In the genomic region with DNA sequence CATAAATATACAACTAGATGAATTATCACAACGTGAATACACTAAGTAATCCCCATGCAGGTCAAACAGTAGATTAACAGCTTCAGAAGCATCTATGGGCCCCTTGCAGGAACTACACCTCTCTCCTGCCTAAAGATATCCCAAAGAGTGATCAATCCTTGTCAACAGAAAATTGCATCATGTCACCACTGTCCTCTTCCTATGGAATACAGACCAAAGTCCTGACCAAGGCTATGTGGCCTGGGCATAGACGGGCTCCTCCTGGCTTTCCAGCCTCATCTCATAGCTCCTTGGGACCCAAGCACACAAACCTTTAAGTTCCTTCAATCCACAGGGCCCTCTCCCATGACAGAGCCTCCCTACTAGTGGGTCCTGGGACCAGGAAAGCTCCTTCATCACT, we compare ENCODE assay signal across 16 cellular contexts. TPM values are rescaled to one million over a fixed set of nuclear protein-coding genes. Genes with fewer than 3 reads are reported as not detected.
DNase-seq lines count a peak whose midpoint lies in the region; ATAC-seq and TF ChIP-seq lines count a peak whose summit lies in the region.
"Had no signal": no experiment of that assay in that cellular context is flagged by ENCODE, and none has a peak within 500 bp of the region (broad histone marks: within the 10 kb centered on the region; RNA-seq: fewer than 3 reads in every experiment).

No MANE protein-coding gene starts in this region.

- peaks cover 7% of the 10 kb centered on the region for H3K4me1 Mint-ChIP-seq in activated T-cell treated with anti-CD3 and anti-CD28 coated beads, Interleukin-2, amount 50 U/mL, for 24 hours (ENCODE audit: low read depth)
- H3K4me1 Mint-ChIP-seq in IgD-negative memory B cell (peaks cover 53 to 75% (median 64%) of the 10 kb centered on the region in 3 donors), endodermal cell (no peaks in the 10 kb centered on the region)

- H3K9me3 ChIP-seq in endodermal cell (ENCODE audit: control insufficient read depth, low read length): no peaks in the 10 kb centered on the region
- H3K9me3 ChIP-seq: gastroesophageal sphincter had no signal

- ATAC-seq in GM18519 (IDR thresholded peaks at IDR 0.05; ENCODE audit: low FRiP score, unreplicated experiment): no peak

- H3K9ac ChIP-seq in endodermal cell (ENCODE audit: extremely low read depth, low read length, poor library complexity, severe bottlenecking): no peak overlapping the region

- WGBS in endodermal cell (ENCODE audit: insufficient coverage in 1 of 2, insufficient read length in 1 of 2), 2 experiments: 94 to 100% methylated on average over 1 to 2 of the region's 2 CpGs

- no peak overlapping the region for H3K4me3 Mint-ChIP-seq in activated T-cell treated with anti-CD3 and anti-CD28 coated beads, Interleukin-2, amount 50 U/mL, for 24 hours
- H3K4me3 Mint-ChIP-seq in IgD-negative memory B cell (peak overlapping the region; percentile 35 to 95 (median 82)), endodermal cell (no peak overlapping the region)
- H3K4me3 Mint-ChIP-seq: stimulated activated naive CD8-positive, alpha-beta T cell treated with anti-CD3 and anti-CD28 coated beads, Interleukin-15, amount 100 ng/mL, for 72 hours had no signal

- peaks cover 76% of the 10 kb centered on the region for H3K36me3 Mint-ChIP-seq in activated T-cell treated with anti-CD3 and anti-CD28 coated beads, Interleukin-2, amount 50 U/mL, for 24 hours (ENCODE audit: low read depth)
- H3K36me3 Mint-ChIP-seq in IgD-negative memory B cell (peaks cover 37% of the 10 kb centered on the region), endodermal cell (ENCODE audit: low read depth) (peaks cover 86% of the 10 kb centered on the region)

- no peak for DNase-seq in activated T-cell treated with anti-CD3 and anti-CD28 coated beads, Interleukin-2, amount 50 U/mL, for 24 hours
- no peak for DNase-seq in activated T-cell treated with anti-CD3 and anti-CD28 coated beads, Interleukin-2, amount 50 U/mL, for 1 hour
- DNase-seq in endodermal cell (no peak), substantia nigra (lab: John Stamatoyannopoulos, UW) (no peak), EL (no peak), NCI-H1436 (lab: John Stamatoyannopoulos, UW) (no peak)
- DNase-seq: DMS79; erythroblast; NCI-H526 treated with DMSO at 0.1 percent for 48 hours; stimulated activated CD4-positive, alpha-beta T cell treated with anti-CD3 and anti-CD28 coated beads, Interleukin-2, amount 100 ng/mL, for 24 hours; stimulated activated naive CD8-positive, alpha-beta T cell treated with anti-CD3 and anti-CD28 coated beads, Interleukin-15, amount 100 ng/mL, for 72 hours had no signal

- H3K27ac Mint-ChIP-seq in activated T-cell treated with anti-CD3 and anti-CD28 coated beads, Interleukin-2, amount 50 U/mL, for 24 hours: peak overlapping the region; percentile 26
- peak overlapping the region; percentile 98 to 100 (median 99) for H3K27ac Mint-ChIP-seq in IgD-negative memory B cell
- peak overlapping the region; percentile 6 for H3K27ac Mint-ChIP-seq in endodermal cell
- H3K27ac Mint-ChIP-seq: stimulated activated naive CD8-positive, alpha-beta T cell treated with anti-CD3 and anti-CD28 coated beads, Interleukin-15, amount 100 ng/mL, for 72 hours had no signal

- H3K4me1 ChIP-seq in endodermal cell (ENCODE audit: control insufficient read depth, insufficient read depth, low read length): no peaks in the 10 kb centered on the region

- TF ChIP-seq CTCF in endodermal cell (conservative IDR thresholded peaks at IDR 0.05): no peak

- H3K27ac ChIP-seq in endodermal cell (ENCODE audit: low read depth, low read length): no peak overlapping the region
- peak overlapping the region; percentile 26 for H3K27ac ChIP-seq in substantia nigra (ENCODE audit: low read depth, low read length, poor library complexity, severe bottlenecking)

- H3K27me3 ChIP-seq in endodermal cell (ENCODE audit: control insufficient read depth, insufficient read depth, low read length, poor library complexity, severe bottlenecking): no peaks in the 10 kb centered on the region
- H3K27me3 ChIP-seq: gastroesophageal sphincter had no signal

- H3K27me3 Mint-ChIP-seq in activated T-cell treated with anti-CD3 and anti-CD28 coated beads, Interleukin-2, amount 50 U/mL, for 24 hours: no peaks in the 10 kb centered on the region
- H3K27me3 Mint-ChIP-seq in IgD-negative memory B cell: no peaks in the 10 kb centered on the region
- no peaks in the 10 kb centered on the region for H3K27me3 Mint-ChIP-seq in endodermal cell (ENCODE audit: insufficient read depth)

- H3K36me3 ChIP-seq in endodermal cell (ENCODE audit: control insufficient read depth, insufficient read depth, low read length): peaks cover 94% of the 10 kb centered on the region

- H3K9me3 Mint-ChIP-seq in activated T-cell treated with anti-CD3 and anti-CD28 coated beads, Interleukin-2, amount 50 U/mL, for 24 hours: no peaks in the 10 kb centered on the region
- peaks cover 0 to 2% (median 0%) of the 10 kb centered on the region in 3 donors for H3K9me3 Mint-ChIP-seq in IgD-negative memory B cell
- H3K9me3 Mint-ChIP-seq in endodermal cell: no peaks in the 10 kb centered on the region
- H3K9me3 Mint-ChIP-seq: stimulated activated naive CD8-positive, alpha-beta T cell treated with anti-CD3 and anti-CD28 coated beads, Interleukin-15, amount 100 ng/mL, for 72 hours had no signal

- no peak overlapping the region for H3K4me3 ChIP-seq in endodermal cell (ENCODE audit: low read length)
- H3K4me3 ChIP-seq: gastroesophageal sphincter had no signal

RNA-seq across cellular contexts. Expression of gene NIPAL4, which starts 25.3 kb away (rescaled TPM):
- 2.2 TPM for polyA plus RNA-seq in IgD-negative memory B cell
- total RNA-seq in endodermal cell: not detected
- polyA plus RNA-seq in endodermal cell (2013, experiment 1 of 2): 0.71 TPM
- 0.79 TPM for polyA plus RNA-seq in endodermal cell (2013, experiment 2 of 2)
- total RNA-seq: Right ventricle myocardium superior had no signal
- polyA plus RNA-seq: neural cell had no signal

Comparison
In these comparisons a context has a peak if more than half of its experiments do, and no peak if none do; other contexts are left out.
1. H3K27ac Mint-ChIP-seq: peak in every context shown above with its lines; median percentile 99 in IgD-negative memory B cell; 26 in activated T-cell treated with anti-CD3 and anti-CD28 coated beads, Interleukin-2, amount 50 U/mL, for 24 hours; 6 in endodermal cell.
2. H3K4me3 Mint-ChIP-seq: peak in IgD-negative memory B cell (4 of 4); none in activated T-cell treated with anti-CD3 and anti-CD28 coated beads, Interleukin-2, amount 50 U/mL, for 24 hours (single experiment) and endodermal cell (single experiment).